Comparison of ENCODE assay signal across 8 cellular contexts in the genomic region with DNA sequence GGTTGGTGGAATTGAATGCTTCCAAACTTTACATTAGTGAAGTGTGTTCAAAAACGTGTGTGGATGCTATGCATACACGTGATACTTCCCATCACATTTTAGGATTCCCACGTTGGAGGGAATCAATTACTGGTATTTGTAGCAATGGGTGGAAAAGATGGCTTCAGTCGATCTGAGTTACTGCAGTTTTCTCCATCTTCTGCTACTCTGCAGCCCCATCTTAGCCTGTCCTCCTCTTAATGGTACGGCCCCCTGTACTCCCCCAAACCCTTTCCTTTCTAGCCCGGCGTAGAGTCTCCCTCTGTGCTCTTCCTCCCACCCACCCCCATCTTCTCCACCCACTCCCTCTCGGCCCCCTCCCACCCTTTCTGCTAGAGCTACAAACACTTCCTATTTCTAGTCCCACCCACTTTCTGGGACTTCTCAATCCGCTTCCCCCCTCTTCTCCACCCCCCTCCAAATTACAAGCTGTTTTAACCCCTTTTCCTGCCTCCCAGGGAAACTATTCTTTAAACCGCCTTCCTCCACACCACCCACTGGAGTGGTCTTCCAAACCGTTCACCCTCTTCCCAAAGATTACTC. TPM values are rescaled to one million over a fixed set of nuclear protein-coding genes. Genes with fewer than 3 reads are reported as not detected.
DNase-seq lines count a peak whose midpoint lies in the region; ATAC-seq and TF ChIP-seq lines count a peak whose summit lies in the region.

No MANE protein-coding gene starts in this region.

- H3K4me3 Mint-ChIP-seq in type B pancreatic cell, result peak overlapping the region; percentile 97

- peaks cover 18% of the 10 kb centered on the region for H3K36me3 ChIP-seq in A673 (ENCODE audit: insufficient read depth, low read length, poor library complexity, severe bottlenecking)
- H3K36me3 ChIP-seq in lung (ENCODE audit: control insufficient read depth in 2 of 2, insufficient read depth in 2 of 2, low read length in 2 of 2), result peaks cover 2 to 4% of the 10 kb centered on the region in 2 donors

- peak overlapping the region; percentile 90 for H3K4me3 ChIP-seq in A673 (ENCODE audit: low read depth, low read length, poor library complexity, severe bottlenecking)
- peak overlapping the region; percentile 90 for H3K4me3 ChIP-seq in GM12875 (ENCODE audit: low read depth, low read length)
- peak overlapping the region; percentile 93 for H3K4me3 ChIP-seq in choroid plexus epithelial cell (ENCODE audit: low read depth, low read length)
- H3K4me3 ChIP-seq in lung, result peak overlapping the region; percentile 100

- DNase-seq in A673 (ENCODE audit: low spot score) (peak; percentile 65), RPMI7951 (ENCODE audit: low read depth) (peak; percentile 25), choroid plexus epithelial cell (ENCODE audit: low read depth) (peak; percentile 49), lung (ENCODE audit: low spot score) (no peak), type B pancreatic cell (ENCODE audit: extremely low spot score, unreplicated experiment) (no peak), GM19240 (ENCODE audit: insufficient read length, low spot score) (no peak)

- peaks cover 4% of the 10 kb centered on the region for H3K9me3 Mint-ChIP-seq in type B pancreatic cell

- peak overlapping the region; percentile 95 for H3K27ac Mint-ChIP-seq in type B pancreatic cell

- H3K4me1 Mint-ChIP-seq in type B pancreatic cell (ENCODE audit: unreplicated experiment), result peaks cover 33% of the 10 kb centered on the region

- intact Hi-C loops in A673 (cut with micrococcal nuclease; ENCODE audit: unreplicated experiment), result no loop called here

- TF ChIP-seq CTCF in A673 (conservative IDR thresholded peaks at IDR 0.05; ENCODE audit: low read depth, low read length) (no peak), GM12875 (IDR thresholded peaks at IDR 0.05; ENCODE audit: borderline replicate concordance, insufficient read depth, low read depth, low read length) (no peak), choroid plexus epithelial cell (conservative IDR thresholded peaks at IDR 0.05; ENCODE audit: low read depth, low read length) (no peak), lung (IDR thresholded peaks at IDR 0.05; ENCODE audit: control extremely low read depth, extremely low read depth) (no peak), type B pancreatic cell (conservative IDR thresholded peaks at IDR 0.05) (no peak)

- ATAC-seq in lung (ENCODE audit: insufficient read depth, low FRiP score) (peak; percentile 10), HG03039 (IDR thresholded peaks at IDR 0.05; ENCODE audit: unreplicated experiment) (no peak)

- H3K4me1 ChIP-seq in A673 (ENCODE audit: insufficient read depth, low read length, poor library complexity, severe bottlenecking) (peaks cover 17% of the 10 kb centered on the region), lung (ENCODE audit: control insufficient read depth in 2 of 2, insufficient read depth in 2 of 2, low read length in 2 of 2) (peaks cover 3 to 17% of the 10 kb centered on the region in 2 donors)

- no TSS peak for BruUV-seq in A673 (replicated peaks; lab: Mats Ljungman, UMichigan)

- no peaks in the 10 kb centered on the region for H3K9me3 ChIP-seq in A673 (ENCODE audit: low read depth, low read length, poor library complexity, severe bottlenecking)
- no peaks in the 10 kb centered on the region for H3K9me3 ChIP-seq in lung (ENCODE audit: control insufficient read depth in 2 of 2, insufficient read depth in 1 of 2, low read length in 1 of 2)

- H3K27me3 Mint-ChIP-seq in type B pancreatic cell, result no peaks in the 10 kb centered on the region

- H3K27ac ChIP-seq in A673 (ENCODE audit: low read depth, low read length, poor library complexity, severe bottlenecking) (peak overlapping the region; percentile 97), lung (ENCODE audit: low read depth in 1 of 2, low read length in 1 of 2) (peak overlapping the region; percentile 78 to 98)

- peaks cover 9% of the 10 kb centered on the region for H3K36me3 Mint-ChIP-seq in type B pancreatic cell

- H3K27me3 ChIP-seq in A673 (replicated peaks; ENCODE audit: insufficient read depth, low read depth, low read length, poor library complexity) (no peaks in the 10 kb centered on the region), lung (ENCODE audit: control insufficient read depth, insufficient read depth) (no peaks in the 10 kb centered on the region)

- POLR2A ChIA-PET in A673 (lab: Charles Lee; ENCODE audit: low non-redundant PET), result no interaction called here

- 1 to 2% methylated on average over 11 of the region's 11 CpGs for WGBS in lung, 2 donors

- CTCF ChIA-PET in A673 (lab: Charles Lee), result no interaction called here

RNA-seq across cellular contexts. Expression of gene CHTF8, which starts 1.1 kb away (rescaled TPM):
- total RNA-seq in A673 (2021) (113 and 121 TPM in 2 replicates), lung (100 to 1,000 TPM in 1 of 2 donors, 10 to 100 TPM in 1; 92.5 to 101 TPM), type B pancreatic cell (ENCODE audit: low replicate concordance) (101 and 131 TPM in 2 replicates)
- 58.3 and 65.0 TPM in 2 replicates for total RNA-seq in RPMI7951 (2014; rRNA removed; shearing (Covaris generic))
- polyA plus RNA-seq in lung, result 10 to 100 TPM; 26.0 to 70.5 TPM

RNA-seq across cellular contexts. Expression of gene UTP4, which starts 1.2 kb away (rescaled TPM):
- total RNA-seq in A673 (2021), result 119 and 146 TPM in 2 replicates
- 13.1 and 22.5 TPM in 2 replicates for total RNA-seq in RPMI7951 (2014; rRNA removed; shearing (Covaris generic))
- 10 to 100 TPM; 18.1 to 34.5 TPM for total RNA-seq in lung
- 10 to 100 TPM; 21.4 to 30.5 TPM for polyA plus RNA-seq in lung
- total RNA-seq in type B pancreatic cell (ENCODE audit: low replicate concordance), result 42.5 and 51.9 TPM in 2 replicates

RNA-seq across cellular contexts. Expression of gene HAS3, which starts 25.8 kb away (rescaled TPM):
- total RNA-seq in A673 (2021) (0.49 and 0.72 TPM in 2 replicates), lung (10 to 100 TPM; 24.0 to 37.5 TPM), type B pancreatic cell (ENCODE audit: low replicate concordance) (1.5 and 3.7 TPM in 2 replicates)
- total RNA-seq in RPMI7951 (2014; rRNA removed; shearing (Covaris generic)), result 0.72 TPM in 1 of 2 replicates, not detected in the other
- 10 to 100 TPM in 1 of 2 donors, 1 to 10 TPM in 1; 5.1 to 14.0 TPM for polyA plus RNA-seq in lung

RNA-seq across cellular contexts. Expression of gene SNTB2, which starts 55.7 kb away (rescaled TPM):
- total RNA-seq in A673 (2021), result 49.3 and 49.4 TPM in 2 replicates
- 25.8 and 26.2 TPM in 2 replicates for total RNA-seq in RPMI7951 (2014; rRNA removed; shearing (Covaris generic))
- total RNA-seq in lung, result 10 to 100 TPM; 32.5 to 42.8 TPM
- polyA plus RNA-seq in lung, result 1 to 10 TPM; 4.5 to 5.8 TPM
- total RNA-seq in type B pancreatic cell (ENCODE audit: low replicate concordance), result 20.9 and 22.2 TPM in 2 replicates

Comparison
In these comparisons a context has a peak if more than half of its experiments do, and no peak if none do; other contexts are left out.
1. DNase-seq: peak in A673 (single experiment), RPMI7951 (single experiment) and choroid plexus epithelial cell (single experiment); none in lung (single experiment), type B pancreatic cell (single experiment) and GM19240 (single experiment).
2. Peak in every context shown above with its lines, with median percentiles within 50 percentile points of each other: H3K4me3 ChIP-seq.